In genomic region chr10:87619705-87620104, GRCh38 we compare ENCODE assay signal across 22 cellular contexts. TPM values are rescaled to one million over a fixed set of nuclear protein-coding genes. Genes with fewer than 3 reads are reported as not detected.
DNase-seq lines count a peak whose midpoint lies in the region; ATAC-seq and TF ChIP-seq lines count a peak whose summit lies in the region.
"Had no signal": no experiment of that assay in that cellular context is flagged by ENCODE, and none has a peak within 500 bp of the region (broad histone marks: within the 10 kb centered on the region; RNA-seq: fewer than 3 reads in every experiment).

No MANE protein-coding gene starts in this region.

- H3K27me3 Mint-ChIP-seq in progenitor cell of endocrine pancreas (peaks cover 3% of the 10 kb centered on the region), endothelial cell (ENCODE audit: unreplicated experiment) (peaks cover 6% of the 10 kb centered on the region)

- H4K5ac ChIP-seq in IMR-90 (ENCODE audit: low read depth, low read length), result no peak overlapping the region
- H4K5ac ChIP-seq in mesendoderm (ENCODE audit: low read length), result no peak overlapping the region

- H2BK20ac ChIP-seq in IMR-90 (ENCODE audit: low read depth, low read length), result no peak overlapping the region

- H3K4me3 Mint-ChIP-seq in progenitor cell of endocrine pancreas (ENCODE audit: low read depth), result no peak overlapping the region
- no peak overlapping the region for H3K4me3 Mint-ChIP-seq in endothelial cell (ENCODE audit: unreplicated experiment)
- H3K4me3 Mint-ChIP-seq: stimulated activated naive CD8-positive, alpha-beta T cell treated with anti-CD3 and anti-CD28 coated beads, Interleukin-15, amount 100 ng/mL, for 72 hours had no signal

- H4K8ac ChIP-seq in IMR-90 (ENCODE audit: low read depth in 2 of 2, low read length in 2 of 2) (no peak overlapping the region), mesendoderm (ENCODE audit: low read depth, low read length) (no peak overlapping the region)

- no peaks in the 10 kb centered on the region for H3K9me3 ChIP-seq in IMR-90 (ENCODE audit: control insufficient read depth, insufficient read depth, low read length)
- H3K9me3 ChIP-seq in hepatocyte (ENCODE audit: low read depth), result no peaks in the 10 kb centered on the region
- H3K9me3 ChIP-seq: adrenal gland, neutrophil, right atrium auricular region had no signal

- no peaks in the 10 kb centered on the region for H3K9me2 ChIP-seq in hepatocyte (replicated peaks; ENCODE audit: insufficient read depth)

- no peaks in the 10 kb centered on the region for H3K36me3 Mint-ChIP-seq in progenitor cell of endocrine pancreas (ENCODE audit: insufficient read depth)
- H3K36me3 Mint-ChIP-seq in endothelial cell (ENCODE audit: low read depth, unreplicated experiment), result no peaks in the 10 kb centered on the region

- H2AK5ac ChIP-seq in IMR-90 (ENCODE audit: low read depth, low read length) (no peak overlapping the region), mesendoderm (ENCODE audit: low read length) (no peak overlapping the region)

- H2BK15ac ChIP-seq in IMR-90 (ENCODE audit: low read depth, low read length) (no peak overlapping the region), mesendoderm (replicated peaks; ENCODE audit: low read depth) (no peak overlapping the region)

- intact Hi-C loops in IMR-90 (cut with micrococcal nuclease), result no loop called here

- peak; percentile 52 for DNase-seq in AG20443 (ENCODE audit: low spot score)
- peak; percentile 65 for DNase-seq in IMR-90
- DNase-seq in hepatocyte (ENCODE audit: low spot score), result no peak
- no peak for DNase-seq in progenitor cell of endocrine pancreas (ENCODE audit: low spot score, unreplicated experiment)
- no peak for DNase-seq in ACHN
- no peak for DNase-seq in mesendoderm
- DNase-seq in endothelial cell (ENCODE audit: low spot score), result no peak
- DNase-seq: activated CD4-positive, alpha-beta T cell treated with anti-CD3 and anti-CD28 coated beads for 4 hours; activated effector memory CD4-positive, alpha-beta T cell treated with Interleukin-2 at 50 U/mL for 16 hours; adrenal gland; central memory CD4-positive, alpha-beta T cell; COR-L47; effector CD8-positive, alpha-beta T cell; kidney; midbrain; NCI-H1436 treated with DMSO at 0.1 percent for 48 hours; stimulated activated CD4-positive, alpha-beta T cell treated with anti-CD3 and anti-CD28 coated beads, Interleukin-2, amount 100 ng/mL, for 24 hours; stimulated activated naive CD8-positive, alpha-beta T cell treated with anti-CD3 and anti-CD28 coated beads, Interleukin-15, amount 100 ng/mL, for 72 hours had no signal

- no peak overlapping the region for H3K9ac ChIP-seq in IMR-90 (ENCODE audit: low read depth, low read length)
- H3K9ac ChIP-seq in mesendoderm (ENCODE audit: low read length), result no peak overlapping the region

- H3K4me1 ChIP-seq in IMR-90 (ENCODE audit: control insufficient read depth, insufficient read depth, low read length) (peaks cover 5% of the 10 kb centered on the region; the same call in 1 of the 2 replicates), hepatocyte (ENCODE audit: insufficient read depth) (peaks cover 16% of the 10 kb centered on the region), mesendoderm (ENCODE audit: control insufficient read depth, low read depth, low read length) (no peaks in the 10 kb centered on the region)
- H3K4me1 ChIP-seq: adrenal gland, right atrium auricular region had no signal

- H3K36me3 ChIP-seq in IMR-90 (ENCODE audit: control insufficient read depth, insufficient read depth, low read length) (no peaks in the 10 kb centered on the region), hepatocyte (replicated peaks; ENCODE audit: insufficient read depth, low read depth) (no peaks in the 10 kb centered on the region), mesendoderm (ENCODE audit: control insufficient read depth, insufficient read depth, low read length) (no peaks in the 10 kb centered on the region)
- H3K36me3 ChIP-seq: adrenal gland, neutrophil, right atrium auricular region had no signal

- CTCF ChIA-PET in IMR-90 (lab: Yijun Ruan, JAX), result interaction anchor here (1.0 kb wide), 2 partner anchors 21 to 31 kb away, joined by 3 read pairs; no protein-coding TSS in a partner anchor

- in situ Hi-C loops in IMR-90 (cut with MboI; ENCODE audit: low sequenced_read_pairs) (no loop called here), ACHN (cut with HindIII; ENCODE audit: low pct_ligation_motif_present, low pct_unique_long_range_greater_than_20kb, low sequenced_read_pairs) (no loop called here)

- H3K4ac ChIP-seq in IMR-90 (ENCODE audit: low read depth, low read length) (no peak overlapping the region), mesendoderm (ENCODE audit: low read depth, low read length) (no peak overlapping the region)

- H3K79me2 ChIP-seq in hepatocyte (no peaks in the 10 kb centered on the region), mesendoderm (ENCODE audit: control insufficient read depth, insufficient read depth, low read length) (no peaks in the 10 kb centered on the region)

- no peaks in the 10 kb centered on the region for H3K9me1 ChIP-seq in IMR-90 (ENCODE audit: insufficient read depth, low read length)

- no peak overlapping the region for H3K23ac ChIP-seq in IMR-90 (ENCODE audit: low read depth, low read length)
- no peak overlapping the region for H3K23ac ChIP-seq in mesendoderm (ENCODE audit: low read length)

- H2BK120ac ChIP-seq in IMR-90 (ENCODE audit: low read depth, low read length) (no peak overlapping the region), mesendoderm (ENCODE audit: low read depth, low read length) (no peak overlapping the region)

- H3K4me3 ChIP-seq in IMR-90 (ENCODE audit: insufficient read depth, low read depth, low read length) (no peak overlapping the region), hepatocyte (no peak overlapping the region), mesendoderm (ENCODE audit: low read length) (no peak overlapping the region)
- H3K4me3 ChIP-seq: adrenal gland, right atrium auricular region, SK-N-MC had no signal

- ATAC-seq in IMR-90 (ENCODE audit: low read depth) (peak; percentile 95), HG02938 (IDR thresholded peaks at IDR 0.05; ENCODE audit: unreplicated experiment) (no peak)
- ATAC-seq: stimulated activated naive CD8-positive, alpha-beta T cell treated with anti-CD3 and anti-CD28 coated beads, Interleukin-15, amount 100 ng/mL, for 72 hours had no signal

- BruUV-seq in IMR-90 (replicated peaks; lab: Mats Ljungman, UMichigan), result no TSS peak

- no peaks in the 10 kb centered on the region for H3K79me1 ChIP-seq in IMR-90 (ENCODE audit: low read depth in 1 of 2, low read length in 2 of 2)
- no peaks in the 10 kb centered on the region for H3K79me1 ChIP-seq in mesendoderm (ENCODE audit: low read length)

- H3K4me2 ChIP-seq in IMR-90 (ENCODE audit: low read depth, low read length), result no peak overlapping the region
- H3K4me2 ChIP-seq in hepatocyte, result no peak overlapping the region
- no peak overlapping the region for H3K4me2 ChIP-seq in mesendoderm (ENCODE audit: low read length)

- dilution Hi-C loops in IMR-90 (cut with HindIII; ENCODE audit: low sequenced_read_pairs, unreplicated experiment), result no loop called here

- H3K18ac ChIP-seq in IMR-90 (ENCODE audit: low read depth, low read length) (no peak overlapping the region), mesendoderm (ENCODE audit: low read length) (no peak overlapping the region)

- no peak overlapping the region for H2AK9ac ChIP-seq in IMR-90 (replicated peaks; ENCODE audit: low read depth, low read length, poor library complexity)

- no peak overlapping the region for H2AFZ ChIP-seq in IMR-90 (replicated peaks; ENCODE audit: low read length, poor library complexity)
- H2AFZ ChIP-seq in hepatocyte, result no peak overlapping the region

- H4K20me1 ChIP-seq in IMR-90 (ENCODE audit: insufficient read depth, low read length) (no peaks in the 10 kb centered on the region), hepatocyte (ENCODE audit: insufficient read depth, poor library complexity, severe bottlenecking) (no peaks in the 10 kb centered on the region)

- no peak overlapping the region for H2BK5ac ChIP-seq in IMR-90 (ENCODE audit: low read depth, low read length, poor library complexity, severe bottlenecking)
- H2BK5ac ChIP-seq in mesendoderm (ENCODE audit: low read length), result no peak overlapping the region

- H4K91ac ChIP-seq in IMR-90 (ENCODE audit: insufficient read depth, low read depth, low read length), result no peak overlapping the region

- 40% methylated on average over 3 of the region's 5 CpGs; no CpG with 5 or more reads in 1 of the 2 experiments for WGBS in IMR-90 (ENCODE audit: extremely low coverage in 2 of 2, insufficient read length in 1 of 2), 2 experiments
- WGBS in hepatocyte (ENCODE audit: low lambda C conversion rate, missing lambda C conversion rate), result 54% methylated on average over 5 of the region's 5 CpGs
- no CpG with 5 or more reads among the region's 5 CpGs for WGBS in mesendoderm (ENCODE audit: extremely low coverage, insufficient coverage, low lambda C conversion rate)

- H3K56ac ChIP-seq in IMR-90 (ENCODE audit: extremely low read depth, insufficient read depth, low read length) (no peak overlapping the region), mesendoderm (ENCODE audit: low read length) (no peak overlapping the region)

- TF ChIP-seq CTCF in IMR-90 (conservative IDR thresholded peaks at IDR 0.05; ENCODE audit: low read depth, low read length), result no peak
- no peak for TF ChIP-seq CTCF in hepatocyte (IDR thresholded peaks at IDR 0.05; ENCODE audit: poor library complexity)
- no peak for TF ChIP-seq CTCF in progenitor cell of endocrine pancreas (IDR thresholded peaks at IDR 0.05; ENCODE audit: unreplicated experiment)
- no peak for TF ChIP-seq CTCF in endothelial cell (IDR thresholded peaks at IDR 0.05; ENCODE audit: unreplicated experiment)

- H3K27me3 ChIP-seq in IMR-90 (ENCODE audit: control insufficient read depth, insufficient read depth, low read length) (peaks cover 28% of the 10 kb centered on the region), hepatocyte (no peaks in the 10 kb centered on the region), mesendoderm (ENCODE audit: insufficient read depth, low read length, poor library complexity) (no peaks in the 10 kb centered on the region)
- H3K27me3 ChIP-seq: adrenal gland, neutrophil, right atrium auricular region had no signal

- no peak for TF ChIP-seq POLR2A in IMR-90 (IDR thresholded peaks at IDR 0.05; ENCODE audit: low read depth, low read length)

- POLR2A ChIA-PET in IMR-90 (lab: Charles Lee; ENCODE audit: unreplicated experiment), result interaction anchor here (0.6 kb wide), 1 partner anchor 113 kb away, joined by 3 read pairs; no protein-coding TSS in a partner anchor

- H3K14ac ChIP-seq in IMR-90 (replicated peaks; ENCODE audit: low read depth, low read length), result no peak overlapping the region

- no peak overlapping the region for H3K27ac ChIP-seq in IMR-90 (ENCODE audit: insufficient read depth, low read length)
- H3K27ac ChIP-seq in hepatocyte, result peak overlapping the region; percentile 92
- no peak overlapping the region for H3K27ac ChIP-seq in mesendoderm (ENCODE audit: low read depth, low read length)
- H3K27ac ChIP-seq: adrenal gland, neutrophil, right atrium auricular region, SK-N-MC had no signal

- H3K4me1 Mint-ChIP-seq in progenitor cell of endocrine pancreas (ENCODE audit: low read depth) (peaks cover 19% of the 10 kb centered on the region), endothelial cell (ENCODE audit: unreplicated experiment) (no peaks in the 10 kb centered on the region)
- H3K4me1 Mint-ChIP-seq: stimulated activated naive CD8-positive, alpha-beta T cell treated with anti-CD3 and anti-CD28 coated beads, Interleukin-15, amount 100 ng/mL, for 72 hours had no signal

- TF ChIP-seq RAD21 in IMR-90 (IDR thresholded peaks at IDR 0.05; ENCODE audit: low read length), result no peak

- no peaks in the 10 kb centered on the region for H3K9me3 Mint-ChIP-seq in progenitor cell of endocrine pancreas (ENCODE audit: low read depth)
- H3K9me3 Mint-ChIP-seq in endothelial cell (ENCODE audit: unreplicated experiment), result no peaks in the 10 kb centered on the region
- H3K9me3 Mint-ChIP-seq: stimulated activated naive CD8-positive, alpha-beta T cell treated with anti-CD3 and anti-CD28 coated beads, Interleukin-15, amount 100 ng/mL, for 72 hours had no signal

- H3K27ac Mint-ChIP-seq in progenitor cell of endocrine pancreas, result peak overlapping the region; percentile 10
- H3K27ac Mint-ChIP-seq in endothelial cell (ENCODE audit: unreplicated experiment), result no peak overlapping the region
- H3K27ac Mint-ChIP-seq: stimulated activated naive CD8-positive, alpha-beta T cell treated with anti-CD3 and anti-CD28 coated beads, Interleukin-15, amount 100 ng/mL, for 72 hours had no signal

RNA-seq across cellular contexts. Expression of gene PAPSS2, which starts 40.0 kb away (rescaled TPM):
- total RNA-seq in IMR-90 (2012; rRNA removed) (55.0 and 58.6 TPM in 2 replicates), hepatocyte (47.0 and 58.0 TPM in 2 replicates), progenitor cell of endocrine pancreas (7.3 and 7.5 TPM in 2 replicates), endothelial cell (ENCODE audit: unreplicated experiment) (31.0 TPM)
- polyA plus RNA-seq in IMR-90 (2012; rRNA removed) (51.1 and 63.3 TPM in 2 replicates), hepatocyte (38.3 and 39.5 TPM in 2 replicates)
- polyA plus RNA-seq in IMR-90 (2012; cell fraction: cytosol; rRNA removed), result 27.9 and 34.6 TPM in 2 replicates
- 18.2 and 48.5 TPM in 2 replicates for polyA plus RNA-seq in IMR-90 (2012; cell fraction: nucleus; rRNA removed; ENCODE audit: low replicate concordance)
- polyA plus RNA-seq in mesendoderm (2013, experiment 1 of 2), result 12.7 TPM
- polyA plus RNA-seq in mesendoderm (2013, experiment 2 of 2), result 12.6 TPM

Comparison
In these comparisons a context has a peak if more than half of its experiments do, and no peak if none do; other contexts are left out.
1. DNase-seq: peak in AG20443 (single experiment) and IMR-90 (single experiment); none in hepatocyte (single experiment), progenitor cell of endocrine pancreas (single experiment), ACHN (single experiment), mesendoderm (single experiment) and endothelial cell (single experiment).